In the genomic region with DNA sequence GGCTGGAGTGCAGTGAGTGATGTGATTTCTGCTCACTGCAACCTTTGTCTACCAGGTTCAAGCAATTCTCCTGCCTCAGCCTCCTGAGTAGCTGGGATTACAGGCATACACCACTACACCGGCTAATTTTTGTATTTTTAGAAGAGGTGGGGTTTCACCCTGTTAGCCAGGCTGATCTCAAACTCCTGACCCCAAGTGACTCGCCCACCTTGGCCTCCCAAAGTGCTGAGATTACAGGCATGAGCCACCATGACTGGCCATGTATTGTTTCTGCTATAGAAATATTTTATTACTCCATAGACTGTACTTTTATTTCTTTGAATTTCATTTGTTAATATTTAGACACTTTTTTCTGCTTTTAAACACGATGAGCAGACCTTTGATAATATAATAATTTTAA, we compare ENCODE assay signal across 23 cellular contexts.
"Had no signal": no experiment of that assay in that cellular context is flagged by ENCODE, and none has a peak within 500 bp of the region (broad histone marks: within the 10 kb centered on the region; RNA-seq: fewer than 3 reads in every experiment).

No MANE protein-coding gene starts in this region.

- H3K4me1 ChIP-seq: adrenal gland had no signal

- H3K4me3 Mint-ChIP-seq: activated CD4-positive, alpha-beta memory T cell treated with anti-CD3 and anti-CD28 coated beads, Interleukin-2, amount 10 ng/mL, durations not matched to agents 7 days and 5 days; activated CD4-positive, alpha-beta T cell treated with anti-CD3 and anti-CD28 coated beads, Interleukin-2, amount 10 ng/mL, durations not matched to agents 7 days and 5 days; activated naive CD8-positive, alpha-beta T cell treated with anti-CD3 and anti-CD28 coated beads, Interleukin-2, amount 10 ng/mL, durations not matched to agents 7 days and 5 days; activated T-cell treated with anti-CD3 and anti-CD28 coated beads, Interleukin-2, amount 50 U/mL, for 72 hours; T-helper 17 cell had no signal

- H2AFZ ChIP-seq: PC-9 had no signal

- H3K27ac ChIP-seq: adrenal gland, coronary artery, PC-9 had no signal

- DNase-seq: activated CD4-positive, alpha-beta memory T cell treated with anti-CD3 and anti-CD28 coated beads, Interleukin-2, amount 10 ng/mL, durations not matched to agents 7 days and 5 days; activated CD4-positive, alpha-beta T cell treated with anti-CD3 and anti-CD28 coated beads, Interleukin-2, amount 10 ng/mL, durations not matched to agents 7 days and 5 days; activated CD4-positive, CD25-positive, alpha-beta regulatory T cell; activated naive CD4-positive, alpha-beta T cell treated with anti-CD3 and anti-CD28 coated beads, Interleukin-2, amount 50 U/mL, for 16 hours; activated naive CD8-positive, alpha-beta T cell treated with anti-CD3 and anti-CD28 coated beads, Interleukin-2, amount 10 ng/mL, durations not matched to agents 7 days and 5 days; activated T-cell treated with anti-CD3 and anti-CD28 coated beads, Interleukin-2, amount 50 U/mL, for 72 hours; adrenal gland; anterior cingulate cortex; central memory CD4-positive, alpha-beta T cell; Kasumi-1; MM.1S; NCI-H1105; NCI-H1436; NCI-H187; NCI-H2081; NCI-H446; NCI-H524; PC-9; SIG-M5; T-helper 17 cell; T-helper 9 cell had no signal

- H3K9me3 Mint-ChIP-seq: activated CD4-positive, alpha-beta memory T cell treated with anti-CD3 and anti-CD28 coated beads, Interleukin-2, amount 10 ng/mL, durations not matched to agents 7 days and 5 days; activated CD4-positive, alpha-beta T cell treated with anti-CD3 and anti-CD28 coated beads, Interleukin-2, amount 10 ng/mL, durations not matched to agents 7 days and 5 days; activated naive CD8-positive, alpha-beta T cell treated with anti-CD3 and anti-CD28 coated beads, Interleukin-2, amount 10 ng/mL, durations not matched to agents 7 days and 5 days; activated T-cell treated with anti-CD3 and anti-CD28 coated beads, Interleukin-2, amount 50 U/mL, for 72 hours; activated T-helper 2 cell treated with anti-CD3 and anti-CD28 coated beads, Interferon-gamma antibody, Interleukin-2, Interleukin-4, amounts not matched to agents 10 μg/mL and 5 μg/mL and 100 μg/mL, durations not matched to agents 14 hours and 24 hours and 36 hours had no signal

- H3K4me1 Mint-ChIP-seq: activated CD4-positive, alpha-beta memory T cell treated with anti-CD3 and anti-CD28 coated beads, Interleukin-2, amount 10 ng/mL, durations not matched to agents 7 days and 5 days; activated CD4-positive, alpha-beta T cell treated with anti-CD3 and anti-CD28 coated beads, Interleukin-2, amount 10 ng/mL, durations not matched to agents 7 days and 5 days; activated naive CD8-positive, alpha-beta T cell treated with anti-CD3 and anti-CD28 coated beads, Interleukin-2, amount 10 ng/mL, durations not matched to agents 7 days and 5 days; T-helper 17 cell had no signal

- H3K4me2 ChIP-seq: PC-9 had no signal

- H3K36me3 Mint-ChIP-seq: activated naive CD8-positive, alpha-beta T cell treated with anti-CD3 and anti-CD28 coated beads, Interleukin-2, amount 10 ng/mL, durations not matched to agents 7 days and 5 days had no signal

- ATAC-seq: activated T-cell treated with anti-CD3 and anti-CD28 coated beads, Interleukin-2, amount 50 U/mL, for 72 hours; T-helper 17 cell had no signal

- H3K36me3 ChIP-seq: adrenal gland had no signal

- H3K27me3 ChIP-seq: adrenal gland had no signal

- H3K27ac Mint-ChIP-seq: activated CD4-positive, alpha-beta memory T cell treated with anti-CD3 and anti-CD28 coated beads, Interleukin-2, amount 10 ng/mL, durations not matched to agents 7 days and 5 days; activated CD4-positive, alpha-beta T cell treated with anti-CD3 and anti-CD28 coated beads, Interleukin-2, amount 10 ng/mL, durations not matched to agents 7 days and 5 days; activated naive CD8-positive, alpha-beta T cell treated with anti-CD3 and anti-CD28 coated beads, Interleukin-2, amount 10 ng/mL, durations not matched to agents 7 days and 5 days; activated T-cell treated with anti-CD3 and anti-CD28 coated beads, Interleukin-2, amount 50 U/mL, for 72 hours; activated T-helper 2 cell treated with anti-CD3 and anti-CD28 coated beads, Interferon-gamma antibody, Interleukin-2, Interleukin-4, amounts not matched to agents 10 μg/mL and 5 μg/mL and 100 μg/mL, durations not matched to agents 14 hours and 24 hours and 36 hours; T-helper 17 cell had no signal

- H3K27me3 Mint-ChIP-seq: activated CD4-positive, alpha-beta memory T cell treated with anti-CD3 and anti-CD28 coated beads, Interleukin-2, amount 10 ng/mL, durations not matched to agents 7 days and 5 days had no signal

- H3K4me3 ChIP-seq: adrenal gland, coronary artery, PC-9 had no signal
